In the genomic region with DNA sequence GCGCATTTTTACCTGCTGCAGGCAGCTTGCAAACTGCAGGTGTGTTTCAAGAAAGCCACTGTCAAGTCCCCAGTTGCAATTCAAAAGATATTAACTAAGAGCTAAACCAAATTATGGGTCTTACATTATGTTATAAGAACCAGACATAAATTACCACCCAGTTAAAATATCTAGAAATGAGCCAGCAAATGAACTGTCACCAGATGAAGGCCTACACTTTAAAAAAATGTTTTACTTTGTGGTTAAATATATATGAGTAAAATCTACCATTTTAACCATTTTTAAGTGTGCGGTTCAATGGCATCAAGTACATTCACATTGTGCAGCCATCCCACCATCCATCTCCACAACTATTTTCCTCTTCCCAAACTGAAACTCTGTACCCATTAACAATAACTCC, we compare ENCODE assay signal across 16 cellular contexts. TPM values are rescaled to one million over a fixed set of nuclear protein-coding genes. Genes with fewer than 3 reads are reported as not detected.
DNase-seq lines count a peak whose midpoint lies in the region; ATAC-seq and TF ChIP-seq lines count a peak whose summit lies in the region.
"Had no signal": no experiment of that assay in that cellular context is flagged by ENCODE, and none has a peak within 500 bp of the region (broad histone marks: within the 10 kb centered on the region; RNA-seq: fewer than 3 reads in every experiment).

No MANE protein-coding gene starts in this region.

- H3K27ac ChIP-seq in GM23338 (ENCODE audit: low read depth) = no peak overlapping the region
- H3K27ac ChIP-seq: lower lobe of right lung had no signal

- H3F3A ChIP-seq in GM23338 (replicated peaks; ENCODE audit: low read depth) = no peaks in the 10 kb centered on the region

- H3K4me1 ChIP-seq in GM23338 (ENCODE audit: insufficient read depth) = no peaks in the 10 kb centered on the region

- CTCF ChIA-PET in activated CD8-positive, alpha-beta T cell treated with anti-CD3 and anti-CD28 coated beads, Interleukin-2, amount 10 ng/mL, durations not matched to agents 7 days and 5 days (lab: Charles Lee) = interaction anchor here (1.1 to 4.3 kb wide), 15 partner anchors 14 to 140 kb away, joined by 3 to 63 read pairs (median 15); partner anchors contain the start of gene TMEM131L

- intact Hi-C loops in activated CD4-positive, alpha-beta T cell treated with anti-CD3 and anti-CD28 coated beads, Interleukin-2, amount 10 ng/mL, durations not matched to agents 24 days and 14 days (cut with micrococcal nuclease) = loop anchor here (1.0 to 10.0 kb wide), 2 partner anchors 89 to 279 kb away; no protein-coding TSS in a partner anchor

- TF ChIP-seq CTCF in GM23338 (conservative IDR thresholded peaks at IDR 0.05; ENCODE audit: low read depth in 2 of 2) = no peak

- no peak overlapping the region for H3K4me3 ChIP-seq in GM23338

- no peaks in the 10 kb centered on the region for H3K9me2 ChIP-seq in GM23338 (ENCODE audit: insufficient read depth)

- H3K27ac Mint-ChIP-seq in activated CD4-positive, alpha-beta T cell treated with anti-CD3 and anti-CD28 coated beads, Interleukin-2, amount 10 ng/mL, durations not matched to agents 24 days and 14 days = peak overlapping the region; percentile 91
- H3K27ac Mint-ChIP-seq in GM23338 = no peak overlapping the region
- H3K27ac Mint-ChIP-seq in activated CD8-positive, alpha-beta T cell treated with anti-CD3 and anti-CD28 coated beads, Interleukin-2, amount 10 ng/mL, durations not matched to agents 7 days and 5 days = peak overlapping the region; percentile 95
- H3K27ac Mint-ChIP-seq in natural killer cell treated with Interleukin-12 subunit alpha and Interleukin-12 subunit beta and Interleukin-15 and Interleukin-18, amount 100 ng/mL, for 72 hours = peak overlapping the region; percentile 94 to 97
- H3K27ac Mint-ChIP-seq: H9 had no signal

- no peaks in the 10 kb centered on the region for H4K20me1 ChIP-seq in GM23338 (replicated peaks; ENCODE audit: insufficient read depth)

- no peaks in the 10 kb centered on the region for H3K27me3 ChIP-seq in GM23338 (ENCODE audit: insufficient read depth)

- no peak overlapping the region for H3K4me2 ChIP-seq in GM23338

- H3K9me3 Mint-ChIP-seq in activated CD4-positive, alpha-beta T cell treated with anti-CD3 and anti-CD28 coated beads, Interleukin-2, amount 10 ng/mL, durations not matched to agents 24 days and 14 days = no peaks in the 10 kb centered on the region
- H3K9me3 Mint-ChIP-seq in GM23338 = no peaks in the 10 kb centered on the region
- H3K9me3 Mint-ChIP-seq in activated CD8-positive, alpha-beta T cell treated with anti-CD3 and anti-CD28 coated beads, Interleukin-2, amount 10 ng/mL, durations not matched to agents 7 days and 5 days (ENCODE audit: insufficient read depth) = no peaks in the 10 kb centered on the region
- no peaks in the 10 kb centered on the region for H3K9me3 Mint-ChIP-seq in natural killer cell treated with Interleukin-12 subunit alpha and Interleukin-12 subunit beta and Interleukin-15 and Interleukin-18, amount 100 ng/mL, for 72 hours
- H3K9me3 Mint-ChIP-seq: H9 had no signal

- no peaks in the 10 kb centered on the region for H3K79me2 ChIP-seq in GM23338 (replicated peaks; ENCODE audit: insufficient read depth)

- H2AFZ ChIP-seq in GM23338 = peak overlapping the region; percentile 82; the same call in 1 of the 2 replicates

- peaks cover 47% of the 10 kb centered on the region for H3K4me1 Mint-ChIP-seq in activated CD4-positive, alpha-beta T cell treated with anti-CD3 and anti-CD28 coated beads, Interleukin-2, amount 10 ng/mL, durations not matched to agents 24 days and 14 days
- peaks cover 7% of the 10 kb centered on the region; the same call in 2 of the 3 replicates for H3K4me1 Mint-ChIP-seq in GM23338
- peaks cover 77% of the 10 kb centered on the region for H3K4me1 Mint-ChIP-seq in activated CD8-positive, alpha-beta T cell treated with anti-CD3 and anti-CD28 coated beads, Interleukin-2, amount 10 ng/mL, durations not matched to agents 7 days and 5 days (ENCODE audit: low read depth)
- peaks cover 30 to 36% of the 10 kb centered on the region in 2 donors for H3K4me1 Mint-ChIP-seq in natural killer cell treated with Interleukin-12 subunit alpha and Interleukin-12 subunit beta and Interleukin-15 and Interleukin-18, amount 100 ng/mL, for 72 hours (ENCODE audit: low read depth in 2 of 2)

- H3K36me3 Mint-ChIP-seq in activated CD4-positive, alpha-beta T cell treated with anti-CD3 and anti-CD28 coated beads, Interleukin-2, amount 10 ng/mL, durations not matched to agents 24 days and 14 days (ENCODE audit: low read depth) = no peaks in the 10 kb centered on the region
- H3K36me3 Mint-ChIP-seq in GM23338 (ENCODE audit: low read depth) = no peaks in the 10 kb centered on the region
- H3K36me3 Mint-ChIP-seq in activated CD8-positive, alpha-beta T cell treated with anti-CD3 and anti-CD28 coated beads, Interleukin-2, amount 10 ng/mL, durations not matched to agents 7 days and 5 days (ENCODE audit: low read depth) = peaks cover 18% of the 10 kb centered on the region
- no peaks in the 10 kb centered on the region for H3K36me3 Mint-ChIP-seq in natural killer cell treated with Interleukin-12 subunit alpha and Interleukin-12 subunit beta and Interleukin-15 and Interleukin-18, amount 100 ng/mL, for 72 hours

- DNase-seq in activated CD4-positive, alpha-beta T cell treated with anti-CD3 and anti-CD28 coated beads, Interleukin-2, amount 10 ng/mL, durations not matched to agents 24 days and 14 days = no peak
- DNase-seq in activated CD4-positive, alpha-beta T cell treated with anti-CD3 and anti-CD28 coated beads for 4 hours = no peak
- DNase-seq in GM23338 (ENCODE audit: low spot score) (no peak), NCI-H1436 treated with DMSO at 0.1 percent for 48 hours (lab: John Stamatoyannopoulos, UW) (no peak), Kasumi-1 (lab: John Stamatoyannopoulos, UW) (no peak)
- DNase-seq in activated CD8-positive, alpha-beta T cell treated with anti-CD3 and anti-CD28 coated beads, Interleukin-2, amount 10 ng/mL, durations not matched to agents 7 days and 5 days = no peak
- no peak for DNase-seq in natural killer cell treated with Interleukin-12 subunit alpha and Interleukin-12 subunit beta and Interleukin-15 and Interleukin-18, amount 100 ng/mL, for 72 hours (ENCODE audit: low spot score)
- DNase-seq in NK-92 treated with Interleukin-12 subunit alpha and Interleukin-12 subunit beta, amount 100 ng/mL, for 24 hours (lab: John Stamatoyannopoulos, UW) = no peak
- DNase-seq: COR-L47; erythroblast; H9; lower lobe of right lung; NCI-H187 treated with DMSO at 0.1 percent for 48 hours; NCI-H524 treated with DMSO at 0.1 percent for 48 hours; PC-3; stimulated activated naive CD4-positive, alpha-beta T cell treated with Interleukin-2 at 50 U/mL for 16 hours had no signal

- POLR2A ChIA-PET in activated CD8-positive, alpha-beta T cell treated with anti-CD3 and anti-CD28 coated beads, Interleukin-2, amount 10 ng/mL, durations not matched to agents 7 days and 5 days (lab: Charles Lee) = interaction anchor here (0.6 to 3.8 kb wide), 4 partner anchors 25 to 140 kb away, joined by 3 to 46 read pairs (median 7); partner anchors contain the start of genes MND1 and TMEM131L

- H3K4me3 Mint-ChIP-seq in activated CD4-positive, alpha-beta T cell treated with anti-CD3 and anti-CD28 coated beads, Interleukin-2, amount 10 ng/mL, durations not matched to agents 24 days and 14 days = peak overlapping the region; percentile 83
- H3K4me3 Mint-ChIP-seq in GM23338 = no peak overlapping the region
- peak overlapping the region; percentile 78 for H3K4me3 Mint-ChIP-seq in activated CD8-positive, alpha-beta T cell treated with anti-CD3 and anti-CD28 coated beads, Interleukin-2, amount 10 ng/mL, durations not matched to agents 7 days and 5 days
- peak overlapping the region; percentile 97 for H3K4me3 Mint-ChIP-seq in natural killer cell treated with Interleukin-12 subunit alpha and Interleukin-12 subunit beta and Interleukin-15 and Interleukin-18, amount 100 ng/mL, for 72 hours
- H3K4me3 Mint-ChIP-seq: H9 had no signal

- H3K36me3 ChIP-seq in GM23338 (ENCODE audit: insufficient read depth) = no peaks in the 10 kb centered on the region
- H3K36me3 ChIP-seq: lower lobe of right lung had no signal

- ATAC-seq in GM23338 = no peak
- no peak for ATAC-seq in activated CD8-positive, alpha-beta T cell treated with anti-CD3 and anti-CD28 coated beads, Interleukin-2, amount 10 ng/mL, durations not matched to agents 7 days and 5 days
- ATAC-seq in natural killer cell treated with Interleukin-12 subunit alpha and Interleukin-12 subunit beta and Interleukin-15 and Interleukin-18, amount 100 ng/mL, for 72 hours = no peak
- ATAC-seq: PC-3 had no signal

- H3K27me3 Mint-ChIP-seq in activated CD4-positive, alpha-beta T cell treated with anti-CD3 and anti-CD28 coated beads, Interleukin-2, amount 10 ng/mL, durations not matched to agents 24 days and 14 days = peaks cover 1% of the 10 kb centered on the region
- peaks cover 4% of the 10 kb centered on the region for H3K27me3 Mint-ChIP-seq in GM23338 (ENCODE audit: insufficient read depth, low read depth, poor library complexity)
- no peaks in the 10 kb centered on the region for H3K27me3 Mint-ChIP-seq in activated CD8-positive, alpha-beta T cell treated with anti-CD3 and anti-CD28 coated beads, Interleukin-2, amount 10 ng/mL, durations not matched to agents 7 days and 5 days (ENCODE audit: low read depth)
- no peaks in the 10 kb centered on the region for H3K27me3 Mint-ChIP-seq in natural killer cell treated with Interleukin-12 subunit alpha and Interleukin-12 subunit beta and Interleukin-15 and Interleukin-18, amount 100 ng/mL, for 72 hours

TF ChIP-seq in GM23338, 12 proteins besides CTCF, POLR2A, EP300 and RAD21 (continues in another document):
- TF ChIP-seq, protein P1, sequence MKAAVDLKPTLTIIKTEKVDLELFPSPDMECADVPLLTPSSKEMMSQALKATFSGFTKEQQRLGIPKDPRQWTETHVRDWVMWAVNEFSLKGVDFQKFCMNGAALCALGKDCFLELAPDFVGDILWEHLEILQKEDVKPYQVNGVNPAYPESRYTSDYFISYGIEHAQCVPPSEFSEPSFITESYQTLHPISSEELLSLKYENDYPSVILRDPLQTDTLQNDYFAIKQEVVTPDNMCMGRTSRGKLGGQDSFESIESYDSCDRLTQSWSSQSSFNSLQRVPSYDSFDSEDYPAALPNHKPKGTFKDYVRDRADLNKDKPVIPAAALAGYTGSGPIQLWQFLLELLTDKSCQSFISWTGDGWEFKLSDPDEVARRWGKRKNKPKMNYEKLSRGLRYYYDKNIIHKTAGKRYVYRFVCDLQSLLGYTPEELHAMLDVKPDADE (IDR thresholded peaks at IDR 0.05) = no peak
- no peak for TF ChIP-seq POLR2AphosphoS5 (IDR thresholded peaks at IDR 0.05; ENCODE audit: low read depth)

RNA-seq across cellular contexts. Expression of gene TMEM131L, which starts 32.0 kb away (rescaled TPM):
- total RNA-seq in activated CD4-positive, alpha-beta T cell treated with anti-CD3 and anti-CD28 coated beads, Interleukin-2, amount 10 ng/mL, durations not matched to agents 24 days and 14 days = 40.3 and 40.6 TPM in 2 replicates
- 32.2 and 35.0 TPM in 2 replicates for total RNA-seq in GM23338 (2014; rRNA removed; shearing (Covaris generic))
- 11.1 TPM in 2 replicates for polyA plus RNA-seq in GM23338 (2016; fragmentation: Nextera tagmentation; extraction: Ambion mirVana)
- 10 to 100 TPM; 54.9 to 58.4 TPM for total RNA-seq in activated CD8-positive, alpha-beta T cell treated with anti-CD3 and anti-CD28 coated beads, Interleukin-2, amount 10 ng/mL, durations not matched to agents 7 days and 5 days
- total RNA-seq in natural killer cell treated with Interleukin-12 subunit alpha and Interleukin-12 subunit beta and Interleukin-15 and Interleukin-18, amount 100 ng/mL, for 72 hours = 10 to 100 TPM; 35.8 to 42.3 TPM
